13 cellular contexts compared by ENCODE assay signal in the genomic region with DNA sequence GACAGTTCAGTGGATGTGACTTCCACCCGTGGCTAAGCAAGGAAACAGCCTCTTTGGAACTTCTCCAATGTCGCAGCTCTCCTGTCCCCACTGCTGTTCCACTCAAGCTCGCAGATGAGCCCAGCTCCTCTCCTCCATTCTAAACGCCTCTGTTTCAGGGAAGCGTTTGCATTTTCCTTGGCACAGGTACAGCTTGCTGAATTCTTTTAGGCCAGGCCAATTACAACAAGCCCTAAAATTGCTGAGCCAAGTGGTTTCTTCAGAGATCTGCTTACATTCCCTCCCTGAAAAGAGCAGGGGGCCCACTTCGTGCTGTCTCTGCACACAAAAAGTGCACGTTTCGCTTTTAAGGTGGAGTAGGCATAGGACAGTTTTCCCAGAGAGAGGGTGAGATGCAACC.
A peak's percentile ranks its signal among the peaks of the same experiment; 100 is the strongest.
DNase-seq lines count a peak whose midpoint lies in the region; ATAC-seq, FAIRE-seq and TF ChIP-seq lines count a peak whose summit lies in the region.
"Had no signal": no experiment of that assay in that cellular context is flagged by ENCODE, and none has a peak within 500 bp of the region (broad histone marks: within the 10 kb centered on the region; RNA-seq: fewer than 3 reads in every experiment).

No MANE protein-coding gene starts in this region.

- ATAC-seq in left cardiac atrium (peak; percentile 16 to 34), GM19328 (IDR thresholded peaks at IDR 0.05; ENCODE audit: unreplicated experiment) (no peak), GM21717 (IDR thresholded peaks at IDR 0.05; ENCODE audit: unreplicated experiment) (no peak)

- H3K79me2 ChIP-seq in astrocyte (ENCODE audit: insufficient read depth, low read length): peaks cover 43% of the 10 kb centered on the region

- H3K36me3 Mint-ChIP-seq in astrocyte (ENCODE audit: low read depth, unreplicated experiment): no peaks in the 10 kb centered on the region
- H3K36me3 Mint-ChIP-seq: CD14-positive monocyte had no signal

- H3K27ac ChIP-seq in astrocyte (ENCODE audit: low read depth, low read length) (peak overlapping the region; percentile 89), skeletal muscle tissue (ENCODE audit: low read depth, low read length) (peak overlapping the region; percentile 7)

- H4K20me1 ChIP-seq in astrocyte (ENCODE audit: insufficient read depth, low read length): no peaks in the 10 kb centered on the region

- H3K4me1 Mint-ChIP-seq in astrocyte (ENCODE audit: low read depth, unreplicated experiment): peaks cover 12% of the 10 kb centered on the region
- H3K4me1 Mint-ChIP-seq: activated B cell treated with CpG ODN at 0.5 μM for 24 hours had no signal

- no peaks in the 10 kb centered on the region for H3K27me3 ChIP-seq in astrocyte (ENCODE audit: insufficient read depth, low read length)
- H3K27me3 ChIP-seq in skeletal muscle tissue (ENCODE audit: control insufficient read depth in 3 of 3, insufficient read depth in 3 of 3, low read length in 3 of 3): no peaks in the 10 kb centered on the region

- no peaks in the 10 kb centered on the region for H3K9me3 Mint-ChIP-seq in astrocyte (ENCODE audit: unreplicated experiment)
- H3K9me3 Mint-ChIP-seq: activated B cell treated with CpG ODN at 0.5 μM for 24 hours had no signal

- H3K4me2 ChIP-seq in astrocyte (ENCODE audit: low read length): peak overlapping the region; percentile 71

- H3K9ac ChIP-seq in astrocyte (ENCODE audit: low read length) (peak overlapping the region; percentile 65), skeletal muscle tissue (ENCODE audit: low read depth in 1 of 3, low read length in 3 of 3) (no peak overlapping the region)

- no peak for TF ChIP-seq CTCF in astrocyte (IDR thresholded peaks at IDR 0.05; ENCODE audit: insufficient read depth, low read depth, low read length)

- no peaks in the 10 kb centered on the region for H3K9me3 ChIP-seq in astrocyte (ENCODE audit: insufficient read depth, low read depth, low read length)
- H3K9me3 ChIP-seq in skeletal muscle tissue (ENCODE audit: control insufficient read depth in 3 of 3, low read length in 3 of 3): no peaks in the 10 kb centered on the region

- no peak for FAIRE-seq in astrocyte (lab: Jason Lieb, UNC)
- FAIRE-seq: RCC 7860 had no signal

- intact Hi-C loops in left cardiac atrium (cut with DNase I): loop anchor here in 1 of 2 donors (10.0 kb wide), 1 partner anchor 103 kb away; no protein-coding TSS in a partner anchor

- H3K4me1 ChIP-seq in astrocyte (ENCODE audit: insufficient read depth, low read length) (peaks cover 65% of the 10 kb centered on the region), skeletal muscle tissue (ENCODE audit: control insufficient read depth in 3 of 3, insufficient read depth in 3 of 3, low read length in 3 of 3) (peaks cover 20 to 37% (median 37%) of the 10 kb centered on the region in 3 donors)

- H3K36me3 ChIP-seq in astrocyte (ENCODE audit: insufficient read depth, low read length) (no peaks in the 10 kb centered on the region), skeletal muscle tissue (ENCODE audit: control insufficient read depth in 3 of 3, insufficient read depth in 3 of 3, low read length in 3 of 3) (no peaks in the 10 kb centered on the region)

- H3K4me3 Mint-ChIP-seq in astrocyte (ENCODE audit: unreplicated experiment): no peak overlapping the region
- H3K4me3 Mint-ChIP-seq: activated B cell treated with CpG ODN at 0.5 μM for 24 hours, CD14-positive monocyte had no signal

- H3K4me3 ChIP-seq in astrocyte (ENCODE audit: insufficient read depth, low read depth, low read length) (peak overlapping the region; percentile 20), skeletal muscle tissue (ENCODE audit: low read length in 3 of 3) (no peak overlapping the region)

- H3K27me3 Mint-ChIP-seq in astrocyte (ENCODE audit: low read depth, unreplicated experiment): no peaks in the 10 kb centered on the region

- peak overlapping the region; percentile 6 for H2AFZ ChIP-seq in astrocyte (ENCODE audit: low read depth, low read length)

- DNase-seq in DMS79 treated with DMSO at 0.1 percent for 48 hours (lab: John Stamatoyannopoulos, UW) (peak; percentile 91), astrocyte (ENCODE audit: low read depth) (peak; percentile 85), left cardiac atrium (peak; percentile 30), cerebellar nuclear complex (lab: John Stamatoyannopoulos, UW) (no peak), DMS53 (lab: John Stamatoyannopoulos, UW) (no peak)
- DNase-seq: activated B cell treated with CpG ODN at 0.5 μM for 24 hours, NCI-H1436 treated with DMSO at 0.1 percent for 48 hours had no signal

- no peak overlapping the region for H3K27ac Mint-ChIP-seq in astrocyte (ENCODE audit: unreplicated experiment)
- H3K27ac Mint-ChIP-seq: activated B cell treated with CpG ODN at 0.5 μM for 24 hours, CD14-positive monocyte, progenitor cell of endocrine pancreas had no signal

Comparison
In these comparisons a context has a peak if more than half of its experiments do, and no peak if none do; other contexts are left out.
1. DNase-seq: peak in DMS79 treated with DMSO at 0.1 percent for 48 hours (single experiment), astrocyte (single experiment) and left cardiac atrium (single experiment); none in cerebellar nuclear complex (0 of 2) and DMS53 (single experiment).
2. ATAC-seq: peak in left cardiac atrium (2 of 2); none in GM19328 (single experiment) and GM21717 (single experiment).